ENCODE assay signal across 1 cellular context in the genomic region with DNA sequence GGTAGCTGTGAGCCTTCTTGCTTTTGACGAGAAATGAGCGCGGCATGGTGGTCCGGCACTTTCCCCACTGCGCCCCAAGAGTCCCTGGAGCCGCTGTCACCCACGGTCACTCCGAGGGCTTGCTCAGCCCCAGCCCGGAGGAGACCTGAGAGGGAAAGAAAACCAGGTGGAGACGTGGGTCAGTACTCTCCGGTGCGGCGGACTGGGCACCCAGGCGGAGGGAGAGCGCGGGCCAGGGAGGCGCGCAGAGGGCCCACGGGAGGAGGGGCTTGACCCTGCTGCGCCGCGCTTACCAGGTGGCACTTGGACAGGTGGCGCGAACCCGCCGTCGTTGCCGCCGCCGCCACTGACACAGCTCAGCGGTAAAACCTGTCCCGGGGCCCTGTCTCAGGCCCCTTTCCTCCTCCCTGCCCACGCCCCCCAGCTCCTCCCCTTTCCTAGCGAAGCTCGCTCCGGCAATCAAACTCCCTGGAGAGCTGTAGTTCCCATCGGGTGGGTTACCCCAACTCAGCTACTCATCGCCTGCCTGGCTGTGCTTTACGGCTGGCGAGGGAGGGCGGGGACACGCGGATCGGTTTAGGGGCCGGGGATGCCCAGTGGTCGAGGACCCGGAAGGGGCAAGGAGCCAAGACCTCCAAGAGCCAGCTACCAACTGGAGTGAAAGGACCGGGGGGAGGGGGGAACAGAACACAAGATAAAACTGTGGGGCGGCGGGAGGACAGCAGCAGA.
TF ChIP-seq lines count a peak whose summit lies in the region.

No MANE protein-coding gene starts in this region.

TF ChIP-seq in K562, 482 proteins besides CTCF, POLR2A, EP300 and RAD21:
- TF ChIP-seq, protein P1, sequence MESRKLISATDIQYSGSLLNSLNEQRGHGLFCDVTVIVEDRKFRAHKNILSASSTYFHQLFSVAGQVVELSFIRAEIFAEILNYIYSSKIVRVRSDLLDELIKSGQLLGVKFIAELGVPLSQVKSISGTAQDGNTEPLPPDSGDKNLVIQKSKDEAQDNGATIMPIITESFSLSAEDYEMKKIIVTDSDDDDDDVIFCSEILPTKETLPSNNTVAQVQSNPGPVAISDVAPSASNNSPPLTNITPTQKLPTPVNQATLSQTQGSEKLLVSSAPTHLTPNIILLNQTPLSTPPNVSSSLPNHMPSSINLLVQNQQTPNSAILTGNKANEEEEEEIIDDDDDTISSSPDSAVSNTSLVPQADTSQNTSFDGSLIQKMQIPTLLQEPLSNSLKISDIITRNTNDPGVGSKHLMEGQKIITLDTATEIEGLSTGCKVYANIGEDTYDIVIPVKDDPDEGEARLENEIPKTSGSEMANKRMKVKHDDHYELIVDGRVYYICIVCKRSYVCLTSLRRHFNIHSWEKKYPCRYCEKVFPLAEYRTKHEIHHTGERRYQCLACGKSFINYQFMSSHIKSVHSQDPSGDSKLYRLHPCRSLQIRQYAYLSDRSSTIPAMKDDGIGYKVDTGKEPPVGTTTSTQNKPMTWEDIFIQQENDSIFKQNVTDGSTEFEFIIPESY (CRISPR knock-in tag; IDR thresholded peaks at IDR 0.05), result peak; percentile 33; the same call in 1 of the 2 replicates
- TF ChIP-seq HNRNPL (IDR thresholded peaks at IDR 0.05; ENCODE audit: low read depth, low read length), result no peak
- no peak for TF ChIP-seq NFRKB (IDR thresholded peaks at IDR 0.05; ENCODE audit: low read depth)
- TF ChIP-seq POLR2H (tag; IDR thresholded peaks at IDR 0.05; ENCODE audit: low read depth), result no peak
